In genomic region chr12:123907726-123908476, GRCh38 we compare ENCODE assay signal across 14 cellular contexts.
DNase-seq lines count a peak whose midpoint lies in the region; ATAC-seq, FAIRE-seq and TF ChIP-seq lines count a peak whose summit lies in the region.
"Had no signal": no experiment of that assay in that cellular context is flagged by ENCODE, and none has a peak within 500 bp of the region (broad histone marks: within the 10 kb centered on the region; RNA-seq: fewer than 3 reads in every experiment).

No MANE protein-coding gene starts in this region.

- no peak for ATAC-seq in activated naive CD4-positive, alpha-beta T cell treated with anti-CD3 and anti-CD28 coated beads, Interleukin-2, amount 50 U/mL, for 72 hours
- peak; percentile 45 for ATAC-seq in HepG2
- ATAC-seq in GM18867 (IDR thresholded peaks at IDR 0.05; ENCODE audit: unreplicated experiment) = no peak
- ATAC-seq in GM21367 (IDR thresholded peaks at IDR 0.05; ENCODE audit: unreplicated experiment) = no peak
- ATAC-seq: lower lobe of right lung had no signal

- peak overlapping the region; percentile 78 for H3K4me2 ChIP-seq in HepG2 (ENCODE audit: low read depth, low read length)

- H3K27me3 ChIP-seq in HepG2 (ENCODE audit: control insufficient read depth in 1 of 2, insufficient read depth in 2 of 2, low read length in 2 of 2) = peaks cover 0 to 15% of the 10 kb centered on the region in 2 experiments; a peak in 4 of 5 replicates
- no peaks in the 10 kb centered on the region for H3K27me3 ChIP-seq in vagina

- in situ Hi-C loops in HepG2 (cut with HindIII; ENCODE audit: extremely low pct_ligation_motif_present, low pct_unique_long_range_greater_than_20kb) = no loop called here

- TF ChIP-seq CTCF in HepG2 (CRISPR knock-in tag; IDR thresholded peaks at IDR 0.05) = no peak
- no peak for TF ChIP-seq CTCF in vagina (IDR thresholded peaks at IDR 0.05)

- H3K36me3 ChIP-seq in HepG2 (replicated peaks in 1 of 2; ENCODE audit: control insufficient read depth in 1 of 2, insufficient read depth in 2 of 2, low read length in 2 of 2) (no peaks in the 10 kb centered on the region), vagina (no peaks in the 10 kb centered on the region)
- H3K36me3 ChIP-seq: lower lobe of right lung, sigmoid colon had no signal

- intact Hi-C loops in HepG2 (cut with micrococcal nuclease; ENCODE audit: unreplicated experiment) = no loop called here
- intact Hi-C loops in vagina (cut with DNase I) = no loop called here

- peak overlapping the region; percentile 72 for H2AFZ ChIP-seq in HepG2 (ENCODE audit: low read length)

- POLR2A ChIA-PET in HepG2 (lab: Yijun Ruan, JAX) = no interaction called here

- no peaks in the 10 kb centered on the region for H4K20me1 ChIP-seq in HepG2 (ENCODE audit: insufficient read depth, low read length)

- H3K9ac ChIP-seq in HepG2 (ENCODE audit: insufficient read depth, low read depth, low read length) = no peak overlapping the region

- CTCF ChIA-PET in HepG2 (lab: Yijun Ruan, JAX; ENCODE audit: low intra/inter-chr PET ratio, low total read pairs) = interaction anchor here (0.9 kb wide), 1 partner anchor 76 kb away, joined by 3 read pairs; no protein-coding TSS in a partner anchor

- no peaks in the 10 kb centered on the region for H3K79me2 ChIP-seq in HepG2 (ENCODE audit: insufficient read depth, low read length)

- peak overlapping the region in 2 of 3 experiments; percentile 22 to 56; a peak in 4 of 6 replicates for H3K4me3 ChIP-seq in HepG2 (replicated peaks in 1 of 3; ENCODE audit: insufficient read depth in 1 of 3, low read depth in 2 of 3, low read length in 3 of 3)
- peak overlapping the region in 1 of 2 donors; percentile 15 for H3K4me3 ChIP-seq in vagina
- H3K4me3 ChIP-seq: lower lobe of right lung, sigmoid colon had no signal

- under 1% methylated on average over 7 of the region's 12 CpGs for WGBS in HepG2 (ENCODE audit: low lambda C conversion rate)

- TF ChIP-seq EP300 in HepG2 (IDR thresholded peaks at IDR 0.05; ENCODE audit: low read depth in 2 of 2, low read length in 2 of 2) (no peak), HepG2 (CRISPR knock-in tag; IDR thresholded peaks at IDR 0.05; ENCODE audit: borderline replicate concordance) (no peak)

- peak; percentile 61 for FAIRE-seq in HepG2 (lab: Jason Lieb, UNC)

- peaks cover 20% of the 10 kb centered on the region for H3K4me1 ChIP-seq in HepG2 (ENCODE audit: insufficient read depth, low read length)
- peaks cover 14% of the 10 kb centered on the region for H3K4me1 ChIP-seq in vagina
- H3K4me1 ChIP-seq: lower lobe of right lung, sigmoid colon had no signal

- TF ChIP-seq POLR2A in HepG2 (IDR thresholded peaks at IDR 0.05; ENCODE audit: insufficient read depth in 1 of 2, low read depth in 2 of 2, low read length in 2 of 2) (no peak), vagina (IDR thresholded peaks at IDR 0.05) (no peak)

- H3K27ac ChIP-seq in caudate nucleus (ENCODE audit: low read depth, low read length) (peak overlapping the region; percentile 26), HepG2 (ENCODE audit: extremely low read length, insufficient read depth, low read length) (no peak overlapping the region), vagina (peak overlapping the region; percentile 84)
- H3K27ac ChIP-seq: lower lobe of right lung, sigmoid colon had no signal

- BruUV-seq in HepG2 (replicated peaks; lab: Mats Ljungman, UMichigan) = no TSS peak

- DNase-seq in activated naive CD4-positive, alpha-beta T cell treated with anti-CD3 and anti-CD28 coated beads, Interleukin-2, amount 50 U/mL, for 72 hours (ENCODE audit: low spot score in 2 of 2) = no peak
- no peak for DNase-seq in activated naive CD4-positive, alpha-beta T cell treated with Interleukin-2 at 50 U/mL for 16 hours
- peak in 2 of 61 donors; percentile 3 to 13 for DNase-seq in caudate nucleus (lab: John Stamatoyannopoulos, UW)
- DNase-seq in HepG2 (ENCODE audit: low spot score) = no peak
- DNase-seq in vagina (ENCODE audit: extremely low spot score in 2 of 2) = no peak
- no peak for DNase-seq in NCI-H2227 (lab: John Stamatoyannopoulos, UW; ENCODE audit: unreplicated experiment)
- DNase-seq: activated CD4-positive, CD25-positive, alpha-beta regulatory T cell; cortex of kidney; lower lobe of right lung; NCI-H2227 treated with DMSO at 0.1 percent for 48 hours; SHP77; sigmoid colon had no signal

- H3K9me3 ChIP-seq in HepG2 (ENCODE audit: low read length) (no peaks in the 10 kb centered on the region), vagina (no peaks in the 10 kb centered on the region)
- H3K9me3 ChIP-seq: lower lobe of right lung, sigmoid colon had no signal

- no peak for TF ChIP-seq RAD21 in HepG2 (CRISPR knock-in tag; IDR thresholded peaks at IDR 0.05)

- H3K36me3 Mint-ChIP-seq in activated naive CD4-positive, alpha-beta T cell treated with anti-CD3 and anti-CD28 coated beads, Interleukin-2, amount 50 U/mL, for 72 hours = no peaks in the 10 kb centered on the region

- H3K27ac Mint-ChIP-seq in activated naive CD4-positive, alpha-beta T cell treated with anti-CD3 and anti-CD28 coated beads, Interleukin-2, amount 50 U/mL, for 72 hours = peak overlapping the region; percentile 1 to 3

- H3K9me3 Mint-ChIP-seq in activated naive CD4-positive, alpha-beta T cell treated with anti-CD3 and anti-CD28 coated beads, Interleukin-2, amount 50 U/mL, for 72 hours = no peaks in the 10 kb centered on the region

TF ChIP-seq in HepG2, 621 proteins besides CTCF, POLR2A, EP300 and RAD21:
- no peak for TF ChIP-seq ATAD3A (CRISPR knock-in tag; IDR thresholded peaks at IDR 0.05)
- TF ChIP-seq XRCC5 (optimal IDR thresholded peaks at IDR 0.05; ENCODE audit: low read length) = no peak
- 0 out of 2 replicates have a peak, but pooled peaks have one; percentile 21 for TF ChIP-seq ZFX (CRISPR knock-in tag; IDR thresholded peaks at IDR 0.05; ENCODE audit: low read depth)
- peak; percentile 4; the same call in 1 of the 2 replicates for TF ChIP-seq ARID4A (CRISPR knock-in tag; IDR thresholded peaks at IDR 0.05; ENCODE audit: borderline replicate concordance)
- no peak for TF ChIP-seq SP2 (CRISPR knock-in tag; IDR thresholded peaks at IDR 0.05)
- no peak for TF ChIP-seq ZBTB38 (CRISPR knock-in tag; IDR thresholded peaks at IDR 0.05)
- TF ChIP-seq THAP8 (CRISPR knock-in tag; IDR thresholded peaks at IDR 0.05; ENCODE audit: borderline replicate concordance) = no peak
- TF ChIP-seq UBTF (CRISPR knock-in tag; IDR thresholded peaks at IDR 0.05) = peak; percentile 50; the same call in 1 of the 2 replicates
